1 cellular context compared by ENCODE assay signal in the genomic region with DNA sequence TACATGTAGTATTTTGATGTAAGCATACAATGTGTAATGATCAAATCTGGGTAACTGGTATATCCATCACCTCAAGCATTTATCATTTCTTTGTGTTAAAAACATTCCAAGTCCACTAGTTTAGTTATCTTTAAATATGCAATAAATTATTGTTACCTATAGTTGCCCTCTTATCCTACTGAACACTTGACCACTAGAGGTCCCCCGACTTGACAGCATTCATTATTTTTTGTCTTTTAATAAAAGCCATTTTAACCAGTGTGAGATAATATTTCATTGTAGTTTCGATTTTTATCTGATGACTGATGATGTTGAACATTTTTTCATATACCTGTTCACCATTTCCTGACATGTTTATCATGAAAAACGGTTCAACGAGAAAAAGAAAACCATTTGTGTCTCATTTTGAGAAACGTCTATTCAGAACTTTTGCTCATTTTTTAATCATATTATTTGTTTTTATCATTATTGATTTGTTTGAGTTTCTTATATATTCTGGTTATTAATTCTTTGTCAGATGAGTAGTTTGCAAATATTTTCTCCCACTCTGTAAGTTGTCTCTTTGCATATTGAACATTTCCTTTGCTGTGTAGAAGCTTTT.
TF ChIP-seq lines count a peak whose summit lies in the region.

No MANE protein-coding gene starts in this region.

TF ChIP-seq in GM23338, 12 proteins besides CTCF, POLR2A, EP300 and RAD21 (continued from another document):
- TF ChIP-seq, protein P1, sequence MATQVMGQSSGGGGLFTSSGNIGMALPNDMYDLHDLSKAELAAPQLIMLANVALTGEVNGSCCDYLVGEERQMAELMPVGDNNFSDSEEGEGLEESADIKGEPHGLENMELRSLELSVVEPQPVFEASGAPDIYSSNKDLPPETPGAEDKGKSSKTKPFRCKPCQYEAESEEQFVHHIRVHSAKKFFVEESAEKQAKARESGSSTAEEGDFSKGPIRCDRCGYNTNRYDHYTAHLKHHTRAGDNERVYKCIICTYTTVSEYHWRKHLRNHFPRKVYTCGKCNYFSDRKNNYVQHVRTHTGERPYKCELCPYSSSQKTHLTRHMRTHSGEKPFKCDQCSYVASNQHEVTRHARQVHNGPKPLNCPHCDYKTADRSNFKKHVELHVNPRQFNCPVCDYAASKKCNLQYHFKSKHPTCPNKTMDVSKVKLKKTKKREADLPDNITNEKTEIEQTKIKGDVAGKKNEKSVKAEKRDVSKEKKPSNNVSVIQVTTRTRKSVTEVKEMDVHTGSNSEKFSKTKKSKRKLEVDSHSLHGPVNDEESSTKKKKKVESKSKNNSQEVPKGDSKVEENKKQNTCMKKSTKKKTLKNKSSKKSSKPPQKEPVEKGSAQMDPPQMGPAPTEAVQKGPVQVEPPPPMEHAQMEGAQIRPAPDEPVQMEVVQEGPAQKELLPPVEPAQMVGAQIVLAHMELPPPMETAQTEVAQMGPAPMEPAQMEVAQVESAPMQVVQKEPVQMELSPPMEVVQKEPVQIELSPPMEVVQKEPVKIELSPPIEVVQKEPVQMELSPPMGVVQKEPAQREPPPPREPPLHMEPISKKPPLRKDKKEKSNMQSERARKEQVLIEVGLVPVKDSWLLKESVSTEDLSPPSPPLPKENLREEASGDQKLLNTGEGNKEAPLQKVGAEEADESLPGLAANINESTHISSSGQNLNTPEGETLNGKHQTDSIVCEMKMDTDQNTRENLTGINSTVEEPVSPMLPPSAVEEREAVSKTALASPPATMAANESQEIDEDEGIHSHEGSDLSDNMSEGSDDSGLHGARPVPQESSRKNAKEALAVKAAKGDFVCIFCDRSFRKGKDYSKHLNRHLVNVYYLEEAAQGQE (IDR thresholded peaks at IDR 0.05; ENCODE audit: unreplicated experiment) = no peak
- no peak for TF ChIP-seq CREB1 (CRISPR knock-in tag; IDR thresholded peaks at IDR 0.05; ENCODE audit: low read depth)
